1 cellular context compared by ENCODE assay signal in the genomic region with DNA sequence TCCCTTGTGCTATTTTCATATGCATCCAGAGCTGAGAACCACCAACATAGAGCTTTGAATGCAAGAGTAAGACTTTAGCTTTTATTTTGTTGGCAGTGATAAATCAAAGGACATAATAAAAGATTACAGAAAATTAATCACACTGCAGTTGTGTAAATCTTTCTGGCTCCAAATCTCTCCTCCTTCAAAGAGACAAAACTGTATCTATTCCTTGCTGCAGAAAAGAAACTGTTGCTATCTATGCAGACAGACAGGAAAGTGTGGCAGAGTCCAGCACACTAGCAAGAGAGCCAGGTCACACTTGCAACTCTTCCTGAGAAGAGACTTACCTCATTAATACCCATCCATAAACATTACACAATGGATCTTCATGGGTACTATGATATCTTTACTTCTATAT.
TF ChIP-seq lines count a peak whose summit lies in the region.

No MANE protein-coding gene starts in this region.

TF ChIP-seq in SK-N-SH, 30 proteins besides CTCF, POLR2A, EP300 and RAD21 (continued from another document):
- TF ChIP-seq, protein P1, sequence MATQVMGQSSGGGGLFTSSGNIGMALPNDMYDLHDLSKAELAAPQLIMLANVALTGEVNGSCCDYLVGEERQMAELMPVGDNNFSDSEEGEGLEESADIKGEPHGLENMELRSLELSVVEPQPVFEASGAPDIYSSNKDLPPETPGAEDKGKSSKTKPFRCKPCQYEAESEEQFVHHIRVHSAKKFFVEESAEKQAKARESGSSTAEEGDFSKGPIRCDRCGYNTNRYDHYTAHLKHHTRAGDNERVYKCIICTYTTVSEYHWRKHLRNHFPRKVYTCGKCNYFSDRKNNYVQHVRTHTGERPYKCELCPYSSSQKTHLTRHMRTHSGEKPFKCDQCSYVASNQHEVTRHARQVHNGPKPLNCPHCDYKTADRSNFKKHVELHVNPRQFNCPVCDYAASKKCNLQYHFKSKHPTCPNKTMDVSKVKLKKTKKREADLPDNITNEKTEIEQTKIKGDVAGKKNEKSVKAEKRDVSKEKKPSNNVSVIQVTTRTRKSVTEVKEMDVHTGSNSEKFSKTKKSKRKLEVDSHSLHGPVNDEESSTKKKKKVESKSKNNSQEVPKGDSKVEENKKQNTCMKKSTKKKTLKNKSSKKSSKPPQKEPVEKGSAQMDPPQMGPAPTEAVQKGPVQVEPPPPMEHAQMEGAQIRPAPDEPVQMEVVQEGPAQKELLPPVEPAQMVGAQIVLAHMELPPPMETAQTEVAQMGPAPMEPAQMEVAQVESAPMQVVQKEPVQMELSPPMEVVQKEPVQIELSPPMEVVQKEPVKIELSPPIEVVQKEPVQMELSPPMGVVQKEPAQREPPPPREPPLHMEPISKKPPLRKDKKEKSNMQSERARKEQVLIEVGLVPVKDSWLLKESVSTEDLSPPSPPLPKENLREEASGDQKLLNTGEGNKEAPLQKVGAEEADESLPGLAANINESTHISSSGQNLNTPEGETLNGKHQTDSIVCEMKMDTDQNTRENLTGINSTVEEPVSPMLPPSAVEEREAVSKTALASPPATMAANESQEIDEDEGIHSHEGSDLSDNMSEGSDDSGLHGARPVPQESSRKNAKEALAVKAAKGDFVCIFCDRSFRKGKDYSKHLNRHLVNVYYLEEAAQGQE (IDR thresholded peaks at IDR 0.05; ENCODE audit: low read depth, low read length): no peak
- no peak for TF ChIP-seq TEAD4 (IDR thresholded peaks at IDR 0.05; ENCODE audit: borderline replicate concordance, insufficient read depth)
- TF ChIP-seq GATA2 (CRISPR knock-in tag; IDR thresholded peaks at IDR 0.05): no peak
- no peak for TF ChIP-seq MAX (IDR thresholded peaks at IDR 0.05; ENCODE audit: low read depth)
